In genomic region chr2:15460112-15460620, GRCh38 we compare ENCODE assay signal across 13 cellular contexts.
"Had no signal": no experiment of that assay in that cellular context is flagged by ENCODE, and none has a peak within 500 bp of the region (broad histone marks: within the 10 kb centered on the region; RNA-seq: fewer than 3 reads in every experiment).

No MANE protein-coding gene starts in this region.

- H3K4me2 ChIP-seq: smooth muscle cell had no signal

- H3K9me3 ChIP-seq: colonic mucosa, mucosa of descending colon, right atrium auricular region had no signal

- H3K36me3 ChIP-seq: colonic mucosa had no signal

- H3K4me3 ChIP-seq: colonic mucosa, mucosa of descending colon, right atrium auricular region, smooth muscle cell had no signal

- H3K27ac ChIP-seq: colonic mucosa, foreskin keratinocyte, right atrium auricular region had no signal

- DNase-seq: colonic mucosa; dermis blood vessel endothelial cell; foreskin keratinocyte; immature natural killer cell; mammary epithelial cell; mucosa of descending colon; naive thymus-derived CD8-positive, alpha-beta T cell; posterior cingulate gyrus; stimulated activated CD4-positive, alpha-beta T cell treated with anti-CD3 and anti-CD28 coated beads, Interleukin-2, amount 100 ng/mL, for 48 hours; stimulated activated naive CD4-positive, alpha-beta T cell treated with Interleukin-2 at 50 U/mL for 16 hours had no signal

- ATAC-seq: foreskin keratinocyte; left lobe of liver; mucosa of descending colon; naive thymus-derived CD8-positive, alpha-beta T cell had no signal

- H3K4me1 ChIP-seq: colonic mucosa, foreskin keratinocyte had no signal

- H3K27me3 ChIP-seq: colonic mucosa, foreskin keratinocyte, right atrium auricular region had no signal
